16 cellular contexts compared by ENCODE assay signal in the genomic region with DNA sequence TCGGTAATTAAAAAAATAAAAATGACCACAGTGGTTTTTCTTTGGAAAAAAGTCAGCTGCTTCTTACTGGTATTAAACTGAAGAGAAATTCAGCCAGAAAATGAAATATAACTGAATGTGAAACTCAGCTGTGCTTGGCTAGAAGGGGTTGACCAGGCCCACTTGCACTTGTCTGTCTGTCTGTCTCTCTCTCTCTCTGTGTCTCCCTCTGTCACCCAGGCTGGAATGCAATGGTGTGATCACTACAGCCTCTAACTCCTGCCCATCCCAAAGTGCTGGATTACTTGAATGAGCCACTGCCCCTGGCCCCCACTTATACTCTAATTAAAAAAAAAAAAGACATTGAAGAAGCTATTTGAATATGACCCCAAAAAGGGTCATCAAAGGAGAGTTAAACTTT. TPM values are rescaled to one million over a fixed set of nuclear protein-coding genes. Genes with fewer than 3 reads are reported as not detected.
DNase-seq lines count a peak whose midpoint lies in the region; ATAC-seq, FAIRE-seq and TF ChIP-seq lines count a peak whose summit lies in the region.
"Had no signal": no experiment of that assay in that cellular context is flagged by ENCODE, and none has a peak within 500 bp of the region (broad histone marks: within the 10 kb centered on the region; RNA-seq: fewer than 3 reads in every experiment).

No MANE protein-coding gene starts in this region.

- intact Hi-C loops in HepG2 (cut with micrococcal nuclease; ENCODE audit: unreplicated experiment) (no loop called here), sciatic nerve (cut with DNase I) (no loop called here), left cardiac atrium (cut with DNase I) (no loop called here)

- H3K79me2 ChIP-seq in HepG2 (ENCODE audit: insufficient read depth, low read length), result no peaks in the 10 kb centered on the region

- no peak for FAIRE-seq in HepG2 (lab: Jason Lieb, UNC)
- FAIRE-seq: GM19239 had no signal

- H2AFZ ChIP-seq in HepG2 (ENCODE audit: low read length) (peak overlapping the region; percentile 59), neuronal stem cell (ENCODE audit: low read length) (peak overlapping the region; percentile 66)

- no peak overlapping the region for H3K4me3 Mint-ChIP-seq in WTC11
- no peak overlapping the region for H3K4me3 Mint-ChIP-seq in stimulated activated naive CD8-positive, alpha-beta T cell treated with anti-CD3 and anti-CD28 coated beads, Interleukin-15, amount 100 ng/mL, for 72 hours
- H3K4me3 Mint-ChIP-seq: B cell had no signal

- H3K27me3 ChIP-seq in HepG2 (ENCODE audit: control insufficient read depth in 1 of 2, insufficient read depth in 2 of 2, low read length in 2 of 2) (peaks cover 0 to 10% of the 10 kb centered on the region in 2 experiments; a peak in 2 of 5 replicates), neuronal stem cell (ENCODE audit: control insufficient read depth in 3 of 3, insufficient read depth in 3 of 3, low read depth in 1 of 3, low read length in 3 of 3) (no peaks in the 10 kb centered on the region)

- H3K4ac ChIP-seq in neuronal stem cell (ENCODE audit: low read length), result no peak overlapping the region

- H3K27ac ChIP-seq in 22Rv1 (0 out of 2 replicates have a peak overlapping the region, but pooled peaks have one; percentile 22), HepG2 (ENCODE audit: extremely low read length, insufficient read depth, low read length) (no peak overlapping the region), neuronal stem cell (replicated peaks; ENCODE audit: low read length) (no peak overlapping the region)
- H3K27ac ChIP-seq: SK-N-MC had no signal

- H3K9me3 ChIP-seq in HepG2 (ENCODE audit: low read length), result no peaks in the 10 kb centered on the region
- no peaks in the 10 kb centered on the region for H3K9me3 ChIP-seq in neuronal stem cell (replicated peaks in 1 of 2; ENCODE audit: control insufficient read depth in 2 of 2, insufficient read depth in 1 of 2, low read depth in 1 of 2, low read length in 2 of 2)

- no peak overlapping the region for H3K18ac ChIP-seq in neuronal stem cell (ENCODE audit: low read length)

- in situ Hi-C loops in HepG2 (cut with HindIII; ENCODE audit: extremely low pct_ligation_motif_present, low pct_unique_long_range_greater_than_20kb), result no loop called here

- H2AK5ac ChIP-seq in neuronal stem cell (ENCODE audit: low read depth, low read length), result no peak overlapping the region

- H3K23ac ChIP-seq in neuronal stem cell (ENCODE audit: low read depth, low read length, poor library complexity), result no peak overlapping the region

- no peak for TF ChIP-seq RAD21 in HepG2 (CRISPR knock-in tag; IDR thresholded peaks at IDR 0.05)

- no peak overlapping the region for H4K8ac ChIP-seq in neuronal stem cell (ENCODE audit: low read depth, low read length)

- DNase-seq in WTC11 (ENCODE audit: low spot score) (no peak), HepG2 (ENCODE audit: low spot score) (no peak), neuronal stem cell (ENCODE audit: low spot score) (no peak), sciatic nerve (ENCODE audit: low spot score) (no peak), left cardiac atrium (no peak), NCI-H774 (lab: John Stamatoyannopoulos, UW) (no peak)
- DNase-seq in stimulated activated naive CD8-positive, alpha-beta T cell treated with anti-CD3 and anti-CD28 coated beads, Interleukin-15, amount 100 ng/mL, for 72 hours, result no peak
- DNase-seq: DMS153, GF-D8, NCI-H1092 treated with DMSO at 0.1 percent for 48 hours, NCI-H510A treated with DMSO at 0.1 percent for 48 hours, SHP77 had no signal

- no peak overlapping the region for H3K9ac ChIP-seq in HepG2 (ENCODE audit: insufficient read depth, low read depth, low read length)
- no peak overlapping the region for H3K9ac ChIP-seq in neuronal stem cell (ENCODE audit: low read depth, low read length, poor library complexity)

- TF ChIP-seq EP300 in HepG2 (IDR thresholded peaks at IDR 0.05; ENCODE audit: low read depth in 2 of 2, low read length in 2 of 2) (no peak), HepG2 (CRISPR knock-in tag; IDR thresholded peaks at IDR 0.05; ENCODE audit: borderline replicate concordance) (no peak)

- CTCF ChIA-PET in WTC11 (lab: Charles Lee), result interaction anchor here (0.5 to 2.6 kb wide), 4 partner anchors 17 to 997 kb away, joined by 3 to 9 read pairs (median 4); partner anchors contain the start of gene AKAP1
- CTCF ChIA-PET in HepG2 (lab: Yijun Ruan, JAX; ENCODE audit: low intra/inter-chr PET ratio, low total read pairs), result no interaction called here

- no peak overlapping the region for H2BK15ac ChIP-seq in neuronal stem cell (ENCODE audit: low read length)

- H3K36me3 Mint-ChIP-seq in WTC11, result no peaks in the 10 kb centered on the region

- no peak overlapping the region for H3K14ac ChIP-seq in neuronal stem cell (ENCODE audit: low read length)

- no peak overlapping the region for H3K4me3 ChIP-seq in HepG2 (replicated peaks in 1 of 3; ENCODE audit: insufficient read depth in 1 of 3, low read depth in 2 of 3, low read length in 3 of 3)
- H3K4me3 ChIP-seq in neuronal stem cell (ENCODE audit: low read length in 2 of 2), result no peak overlapping the region
- H3K4me3 ChIP-seq: SK-N-MC had no signal

- no peak for TF ChIP-seq POLR2A in HepG2 (IDR thresholded peaks at IDR 0.05; ENCODE audit: insufficient read depth in 1 of 2, low read depth in 2 of 2, low read length in 2 of 2)

- POLR2A ChIA-PET in WTC11 (lab: Charles Lee), result interaction anchor here (0.5 kb wide), 1 partner anchor 512 kb away, joined by 3 read pairs; no protein-coding TSS in a partner anchor
- POLR2A ChIA-PET in HepG2 (lab: Yijun Ruan, JAX), result no interaction called here

- H3K4me1 Mint-ChIP-seq in WTC11, result peaks cover 45% of the 10 kb centered on the region
- H3K4me1 Mint-ChIP-seq in stimulated activated naive CD8-positive, alpha-beta T cell treated with anti-CD3 and anti-CD28 coated beads, Interleukin-15, amount 100 ng/mL, for 72 hours, result no peaks in the 10 kb centered on the region
- H3K4me1 Mint-ChIP-seq: B cell had no signal

- H3K27me3 Mint-ChIP-seq in WTC11 (ENCODE audit: low read depth), result no peaks in the 10 kb centered on the region
- peaks cover 7% of the 10 kb centered on the region for H3K27me3 Mint-ChIP-seq in stimulated activated naive CD8-positive, alpha-beta T cell treated with anti-CD3 and anti-CD28 coated beads, Interleukin-15, amount 100 ng/mL, for 72 hours

- ATAC-seq in WTC11 (no peak), HepG2 (peak; percentile 43; the same call in 2 of the 3 replicates), sciatic nerve (no peak), left cardiac atrium (no peak)
- no peak for ATAC-seq in stimulated activated naive CD8-positive, alpha-beta T cell treated with anti-CD3 and anti-CD28 coated beads, Interleukin-15, amount 100 ng/mL, for 72 hours

- H3K4me1 ChIP-seq in HepG2 (ENCODE audit: insufficient read depth, low read length) (peaks cover 26% of the 10 kb centered on the region), neuronal stem cell (ENCODE audit: control insufficient read depth in 2 of 2, insufficient read depth in 1 of 2, low read depth in 1 of 2, low read length in 2 of 2) (peaks cover 7 to 17% of the 10 kb centered on the region in 2 donors)

- BruUV-seq in HepG2 (replicated peaks; lab: Mats Ljungman, UMichigan), result no TSS peak

- H4K91ac ChIP-seq in neuronal stem cell (ENCODE audit: low read depth, low read length, poor library complexity), result no peak overlapping the region

- H3K4me2 ChIP-seq in HepG2 (ENCODE audit: low read depth, low read length) (peak overlapping the region; percentile 63), neuronal stem cell (ENCODE audit: insufficient read depth, low read length, poor library complexity, severe bottlenecking) (no peak overlapping the region)

- no peak overlapping the region for H2BK120ac ChIP-seq in neuronal stem cell (ENCODE audit: low read depth, low read length)

- H3K36me3 ChIP-seq in HepG2 (replicated peaks in 1 of 2; ENCODE audit: control insufficient read depth in 1 of 2, insufficient read depth in 2 of 2, low read length in 2 of 2), result no peaks in the 10 kb centered on the region
- no peaks in the 10 kb centered on the region for H3K36me3 ChIP-seq in neuronal stem cell (replicated peaks in 1 of 2; ENCODE audit: control insufficient read depth in 2 of 2, insufficient read depth in 2 of 2, low read length in 2 of 2)

- no peaks in the 10 kb centered on the region for H4K20me1 ChIP-seq in HepG2 (ENCODE audit: insufficient read depth, low read length)

- 0 out of 2 replicates have a peak, but pooled peaks cover 5% of the 10 kb centered on the region for H3K9me3 Mint-ChIP-seq in WTC11
- H3K9me3 Mint-ChIP-seq in stimulated activated naive CD8-positive, alpha-beta T cell treated with anti-CD3 and anti-CD28 coated beads, Interleukin-15, amount 100 ng/mL, for 72 hours, result no peaks in the 10 kb centered on the region

- no peak for TF ChIP-seq CTCF in 22Rv1 (IDR thresholded peaks at IDR 0.05)
- no peak for TF ChIP-seq CTCF in WTC11 (IDR thresholded peaks at IDR 0.05)
- TF ChIP-seq CTCF in HepG2 (CRISPR knock-in tag; IDR thresholded peaks at IDR 0.05), result no peak

- no peak overlapping the region for H2BK12ac ChIP-seq in neuronal stem cell (ENCODE audit: low read length)

- H3K27ac Mint-ChIP-seq in WTC11, result peak overlapping the region; percentile 14; the same call in 1 of the 2 replicates
- no peak overlapping the region for H3K27ac Mint-ChIP-seq in stimulated activated naive CD8-positive, alpha-beta T cell treated with anti-CD3 and anti-CD28 coated beads, Interleukin-15, amount 100 ng/mL, for 72 hours
- H3K27ac Mint-ChIP-seq: B cell had no signal

- no peaks in the 10 kb centered on the region for H3K79me1 ChIP-seq in neuronal stem cell (ENCODE audit: low read depth, low read length)

- no peak overlapping the region for H2BK5ac ChIP-seq in neuronal stem cell (ENCODE audit: low read length)

- WGBS in HepG2 (ENCODE audit: low lambda C conversion rate), result 95% methylated on average over 1 of the region's 1 CpG
- WGBS in neuronal stem cell (ENCODE audit: extremely low coverage in 2 of 2, insufficient read length in 2 of 2, insufficient replicate concordance in 1 of 2), 2 donors, result no CpG with 5 or more reads among the region's 1 CpG

RNA-seq across cellular contexts. Expression of gene AKAP1, which starts 17.3 kb away (rescaled TPM):
- total RNA-seq in WTC11 (2021), result 55.9 to 74.5 TPM (median 56.2 TPM) in 3 replicates
- total RNA-seq in HepG2 (2016; rRNA removed; fragmentation: Illumina TruSeq; extraction: Trizol), result 46.4 and 101 TPM in 2 replicates
- 18.6 and 20.2 TPM in 2 replicates for total RNA-seq in HepG2 (2016; cell fraction: cytosol; rRNA removed; fragmentation: Illumina TruSeq; extraction: Trizol; ENCODE audit: low read depth)
- total RNA-seq in HepG2 (2016; cell fraction: insoluble cytoplasmic fraction; rRNA removed; fragmentation: Illumina TruSeq; extraction: Trizol), result 43.3 and 95.2 TPM in 2 replicates
- 44.9 and 47.5 TPM in 2 replicates for total RNA-seq in HepG2 (2016; cell fraction: membrane; rRNA removed; fragmentation: Illumina TruSeq; extraction: Trizol)
- 119 and 142 TPM in 2 replicates for total RNA-seq in HepG2 (2016; cell fraction: nucleus; rRNA removed; fragmentation: Illumina TruSeq; extraction: Trizol)
- 131 and 136 TPM in 2 replicates for polyA plus RNA-seq in HepG2 (2011; rRNA removed)
- polyA plus RNA-seq in HepG2 (2011; cell fraction: cytosol; rRNA removed), result 93.5 and 109 TPM in 2 replicates
- polyA plus RNA-seq in HepG2 (2011; cell fraction: nucleus; rRNA removed), result 234 and 300 TPM in 2 replicates
- 66.3 and 68.8 TPM in 2 replicates for polyA plus RNA-seq in HepG2 (2012)
- polyA plus RNA-seq in HepG2 (2016; cell fraction: cytosol; fragmentation: Illumina TruSeq; extraction: Trizol; ENCODE audit: low read depth), result 8.4 and 10.9 TPM in 2 replicates
- 34.0 and 34.5 TPM in 2 replicates for polyA plus RNA-seq in HepG2 (2016; cell fraction: insoluble cytoplasmic fraction; fragmentation: Illumina TruSeq; extraction: Trizol; ENCODE audit: low read depth)
- 17.7 and 18.8 TPM in 2 replicates for polyA plus RNA-seq in HepG2 (2016; cell fraction: membrane; fragmentation: Illumina TruSeq; extraction: Trizol; ENCODE audit: low read depth)
- 141 and 146 TPM in 2 replicates for polyA plus RNA-seq in HepG2 (2016; cell fraction: nucleus; fragmentation: Illumina TruSeq; extraction: Trizol; ENCODE audit: insufficient read depth, low read depth)
- 127 and 335 TPM in 2 replicates for polyA minus RNA-seq in HepG2 (2011; rRNA and poly(A)+ RNA removed; ENCODE audit: low replicate concordance)
- polyA minus RNA-seq in HepG2 (2011; cell fraction: cytosol; rRNA and poly(A)+ RNA removed), result 101 and 127 TPM in 2 replicates
- polyA minus RNA-seq in HepG2 (2011; cell fraction: nucleus; rRNA and poly(A)+ RNA removed), result 78.2 and 99.9 TPM in 2 replicates
- 12.3 TPM for polyA plus RNA-seq in neuronal stem cell (2013, experiment 1 of 2)
- 13.3 TPM for polyA plus RNA-seq in neuronal stem cell (2013, experiment 2 of 2)
- 25.3 TPM for total RNA-seq in sciatic nerve
- total RNA-seq in left cardiac atrium, result 100 to 1,000 TPM in 1 of 2 donors, 10 to 100 TPM in 1; 86.3 to 131 TPM
